Comparison of ENCODE assay signal across 8 cellular contexts in genomic region chr10:102114861-102115618, GRCh38. TPM values are rescaled to one million over a fixed set of nuclear protein-coding genes. Genes with fewer than 3 reads are reported as not detected.
A peak's percentile ranks its signal among the peaks of the same experiment; 100 is the strongest.
DNase-seq lines count a peak whose midpoint lies in the region; ATAC-seq, FAIRE-seq and TF ChIP-seq lines count a peak whose summit lies in the region.

No MANE protein-coding gene starts in this region.

- TF ChIP-seq CTCF in WI38 (IDR thresholded peaks at IDR 0.05; ENCODE audit: low read depth, low read length) (no peak), bronchial epithelial cell (IDR thresholded peaks at IDR 0.05; ENCODE audit: insufficient read depth, low read length, severe bottlenecking) (no peak)

- H3K27me3 ChIP-seq in bronchial epithelial cell (ENCODE audit: control insufficient read depth, insufficient read depth, low read length) = no peaks in the 10 kb centered on the region

- H3K36me3 ChIP-seq in bronchial epithelial cell (ENCODE audit: control insufficient read depth, insufficient read depth, low read length) = peaks cover 18% of the 10 kb centered on the region

- peak; percentile 59 for ATAC-seq in HG02884 (IDR thresholded peaks at IDR 0.05; ENCODE audit: unreplicated experiment)

- peak; percentile 29 to 64 for DNase-seq in NCI-H524 (lab: John Stamatoyannopoulos, UW)
- DNase-seq in NCI-H524 treated with DMSO at 0.1 percent for 48 hours (lab: John Stamatoyannopoulos, UW) = no peak
- peak; percentile 62 for DNase-seq in NCI-H2107 treated with DMSO at 0.1 percent for 48 hours (lab: John Stamatoyannopoulos, UW; ENCODE audit: unreplicated experiment)
- DNase-seq in bronchial epithelial cell (ENCODE audit: low read depth) = peak; percentile 52
- peak; percentile 90 for DNase-seq in inferior parietal cortex (ENCODE audit: extremely low spot score)
- DNase-seq in stimulated activated CD4-positive, alpha-beta T cell treated with anti-CD3 and anti-CD28 coated beads, Interleukin-12 subunit alpha, Interleukin-12 subunit beta, amount 100 ng/mL, for 24 hours (ENCODE audit: low read depth in 2 of 2) = peak; percentile 73 to 88

- H3K4me3 ChIP-seq in WI38 (ENCODE audit: low read depth, low read length) (peak overlapping the region; percentile 72), bronchial epithelial cell (ENCODE audit: low read depth, low read length) (peak overlapping the region; percentile 72)

- FAIRE-seq in bronchial epithelial cell (lab: Jason Lieb, UNC) = no peak

RNA-seq across cellular contexts. Expression of gene LDB1, which starts 5.1 kb away (rescaled TPM):
- total RNA-seq in bronchial epithelial cell = 30.0 and 37.3 TPM in 2 replicates

RNA-seq across cellular contexts. Expression of gene PPRC1, which starts 17.8 kb away (rescaled TPM):
- total RNA-seq in bronchial epithelial cell = 7.8 and 10.0 TPM in 2 replicates

RNA-seq across cellular contexts. Expression of gene NOLC1, which starts 37.1 kb away (rescaled TPM):
- 56.3 and 56.6 TPM in 2 replicates for total RNA-seq in bronchial epithelial cell

RNA-seq across cellular contexts. Expression of gene HPS6, which starts 49.9 kb away (rescaled TPM):
- total RNA-seq in bronchial epithelial cell = 33.4 and 34.4 TPM in 2 replicates

RNA-seq across cellular contexts. Expression of gene ARMH3, which starts 59.1 kb away (rescaled TPM):
- 6.3 and 10.1 TPM in 2 replicates for total RNA-seq in bronchial epithelial cell
